Comparison of ENCODE assay signal across 10 cellular contexts in the genomic region with DNA sequence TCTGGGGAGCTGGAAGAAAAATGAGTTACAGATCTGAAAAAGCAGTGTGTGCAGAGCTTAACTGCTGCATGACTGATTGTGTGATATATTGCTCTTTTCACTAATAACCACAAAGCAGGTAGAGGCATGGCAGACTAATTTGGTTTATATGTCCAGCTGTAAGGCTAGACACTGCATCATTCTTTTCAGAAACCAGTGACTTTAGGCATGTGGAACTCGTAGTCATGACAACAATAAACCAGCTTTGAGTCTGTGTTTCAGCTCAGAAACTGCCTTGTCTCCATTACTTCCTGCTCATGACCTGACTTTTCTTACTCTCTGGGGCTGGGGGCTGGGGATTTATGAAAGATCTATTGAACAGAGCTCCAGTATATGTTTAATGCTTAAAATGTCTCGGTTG.
A peak's percentile ranks its signal among the peaks of the same experiment; 100 is the strongest.
DNase-seq lines count a peak whose midpoint lies in the region; ATAC-seq and TF ChIP-seq lines count a peak whose summit lies in the region.
"Had no signal": no experiment of that assay in that cellular context is flagged by ENCODE, and none has a peak within 500 bp of the region (broad histone marks: within the 10 kb centered on the region; RNA-seq: fewer than 3 reads in every experiment).

No MANE protein-coding gene starts in this region.

- H3F3A ChIP-seq in PC-3 (ENCODE audit: low read length, unreplicated experiment): no peaks in the 10 kb centered on the region

- no peaks in the 10 kb centered on the region for H4K20me1 ChIP-seq in PC-3 (ENCODE audit: low read length)

- H3K9me2 ChIP-seq in PC-3 (replicated peaks; ENCODE audit: low read length): no peaks in the 10 kb centered on the region

- no peak overlapping the region for H2AFZ ChIP-seq in PC-3 (ENCODE audit: low read length)

- no peak overlapping the region for H3K27ac ChIP-seq in PC-3 (ENCODE audit: low read length)
- H3K27ac ChIP-seq in colonic mucosa: no peak overlapping the region

- no peak for TF ChIP-seq CTCF in PC-3 (conservative IDR thresholded peaks at IDR 0.05; ENCODE audit: low read depth, low read length)
- TF ChIP-seq CTCF in fibroblast of mammary gland (conservative IDR thresholded peaks at IDR 0.05; ENCODE audit: control insufficient read depth, insufficient read depth, low read depth, low read length): no peak
- TF ChIP-seq CTCF in colonic mucosa (IDR thresholded peaks at IDR 0.05): no peak

- CTCF ChIA-PET in PC-3 (lab: Charles Lee): no interaction called here

- no peaks in the 10 kb centered on the region for H3K36me3 ChIP-seq in PC-3 (ENCODE audit: low read depth, low read length)
- H3K36me3 ChIP-seq in colonic mucosa: no peaks in the 10 kb centered on the region

- H3K9me3 ChIP-seq in PC-3 (ENCODE audit: low read length) (no peaks in the 10 kb centered on the region), colonic mucosa (no peaks in the 10 kb centered on the region)

- DNase-seq in DMS153 (lab: John Stamatoyannopoulos, UW) (peak; percentile 20), DMS153 treated with DMSO at 0.1 percent for 48 hours (lab: John Stamatoyannopoulos, UW; ENCODE audit: unreplicated experiment) (no peak), PC-3 (peak; percentile 20), fibroblast of mammary gland (ENCODE audit: low read depth) (peak; percentile 46), stromal cell of bone marrow (ENCODE audit: low read depth) (peak; percentile 47), occipital lobe (lab: John Stamatoyannopoulos, UW) (no peak), colonic mucosa (no peak)
- DNase-seq: left ventricle myocardium superior, NCI-H2227 treated with DMSO at 0.1 percent for 48 hours had no signal

- BruUV-seq in PC-3 (replicated peaks; lab: Mats Ljungman, UMichigan): no TSS peak

- H3K4me3 ChIP-seq in PC-3 (ENCODE audit: low read length): no peak overlapping the region
- H3K4me3 ChIP-seq in fibroblast of mammary gland (ENCODE audit: control insufficient read depth, low read depth, low read length): no peak overlapping the region
- no peak overlapping the region for H3K4me3 ChIP-seq in colonic mucosa

- H3K79me2 ChIP-seq in PC-3 (ENCODE audit: low read length): no peaks in the 10 kb centered on the region

- POLR2A ChIA-PET in PC-3 (lab: Charles Lee; ENCODE audit: unreplicated experiment): no interaction called here

- intact Hi-C loops in PC-3 (cut with micrococcal nuclease): no loop called here
- intact Hi-C loops in colonic mucosa (cut with DNase I): no loop called here

- ATAC-seq in PC-3: no peak
- ATAC-seq in HG03460 (IDR thresholded peaks at IDR 0.05; ENCODE audit: unreplicated experiment): no peak
- ATAC-seq: left ventricle myocardium superior had no signal

- H3K27me3 ChIP-seq in PC-3 (ENCODE audit: low read length): no peaks in the 10 kb centered on the region
- H3K27me3 ChIP-seq in colonic mucosa: no peaks in the 10 kb centered on the region

- no peak overlapping the region for H3K4me2 ChIP-seq in PC-3 (ENCODE audit: low read length)

- H3K9ac ChIP-seq in PC-3 (ENCODE audit: low read length) (no peak overlapping the region), colonic mucosa (ENCODE audit: low read depth in 2 of 2, low read length in 2 of 2) (no peak overlapping the region)

- H3K4me1 ChIP-seq in PC-3 (ENCODE audit: insufficient read depth, low read length) (peaks cover 10% of the 10 kb centered on the region), colonic mucosa (no peaks in the 10 kb centered on the region)

Comparison
In these comparisons a context has a peak if more than half of its experiments do, and no peak if none do; other contexts are left out.
1. DNase-seq: peak in DMS153 (single experiment), PC-3 (single experiment), fibroblast of mammary gland (single experiment) and stromal cell of bone marrow (single experiment); none in DMS153 treated with DMSO at 0.1 percent for 48 hours (single experiment), occipital lobe (single experiment) and colonic mucosa (single experiment).